Comparison of ENCODE assay signal across 8 cellular contexts in the genomic region with DNA sequence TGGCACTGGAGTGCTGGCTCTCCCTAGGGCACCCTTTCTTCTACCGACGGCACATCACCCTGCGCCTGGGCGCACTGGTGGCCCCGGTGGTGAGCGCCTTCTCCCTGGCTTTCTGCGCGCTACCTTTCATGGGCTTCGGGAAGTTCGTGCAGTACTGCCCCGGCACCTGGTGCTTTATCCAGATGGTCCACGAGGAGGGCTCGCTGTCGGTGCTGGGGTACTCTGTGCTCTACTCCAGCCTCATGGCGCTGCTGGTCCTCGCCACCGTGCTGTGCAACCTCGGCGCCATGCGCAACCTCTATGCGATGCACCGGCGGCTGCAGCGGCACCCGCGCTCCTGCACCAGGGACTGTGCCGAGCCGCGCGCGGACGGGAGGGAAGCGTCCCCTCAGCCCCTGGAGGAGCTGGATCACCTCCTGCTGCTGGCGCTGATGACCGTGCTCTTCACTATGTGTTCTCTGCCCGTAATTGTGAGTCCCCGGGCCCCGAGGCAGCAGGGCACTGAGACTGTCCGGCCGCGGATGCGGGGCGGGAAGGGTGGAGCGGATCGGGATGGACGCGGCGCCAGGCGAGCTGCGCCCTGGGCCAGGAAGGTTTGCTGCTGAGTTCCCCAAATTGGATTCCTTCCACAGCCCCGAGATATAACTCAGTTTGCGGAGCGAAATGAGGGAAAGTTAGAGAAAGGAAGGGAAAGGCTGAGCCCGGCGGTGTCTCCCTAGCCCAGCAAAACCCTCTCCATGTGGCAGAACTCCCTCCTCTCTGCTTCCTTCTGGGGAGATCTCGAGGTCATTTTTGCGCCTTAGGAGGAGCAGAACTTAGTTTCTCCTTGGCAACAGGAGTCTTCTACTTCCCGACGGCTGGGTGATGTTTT. TPM values are rescaled to one million over a fixed set of nuclear protein-coding genes. Genes with fewer than 3 reads are reported as not detected.
DNase-seq lines count a peak whose midpoint lies in the region; ATAC-seq, FAIRE-seq and TF ChIP-seq lines count a peak whose summit lies in the region.

No MANE protein-coding gene starts in this region.

- no peaks in the 10 kb centered on the region for H3K79me2 ChIP-seq in fibroblast of lung (ENCODE audit: control insufficient read depth, insufficient read depth, low read length)

- WGBS in pancreas, 2 donors: 2% methylated on average over 59 of the region's 59 CpGs

- H3K4me1 Mint-ChIP-seq in CD8-positive, alpha-beta memory T cell: peaks cover 74 to 92% (median 89%) of the 10 kb centered on the region in 3 donors
- H3K4me1 Mint-ChIP-seq in WTC11: peaks cover 27% of the 10 kb centered on the region

- ATAC-seq in WTC11: peak; percentile 61
- ATAC-seq in pancreas: peak in 3 of 4 donors; percentile 24 to 28 (median 24)
- no peak for ATAC-seq in HG02571 (IDR thresholded peaks at IDR 0.05; ENCODE audit: unreplicated experiment)
- no peak for ATAC-seq in HG03571 (IDR thresholded peaks at IDR 0.05; ENCODE audit: unreplicated experiment)
- ATAC-seq in HG03039 (IDR thresholded peaks at IDR 0.05; ENCODE audit: unreplicated experiment): no peak
- ATAC-seq in GM18505 (IDR thresholded peaks at IDR 0.05; ENCODE audit: unreplicated experiment): no peak

- TF ChIP-seq POLR2A in GM18505 (IDR thresholded peaks at IDR 0.05; ENCODE audit: borderline replicate concordance, extremely low read depth, insufficient read depth, insufficient read length): no peak

- H3K27ac ChIP-seq in CD8-positive, alpha-beta memory T cell (ENCODE audit: low read depth, low read length): peak overlapping the region; percentile 52
- H3K27ac ChIP-seq in fibroblast of lung (ENCODE audit: insufficient read depth, low read length) (no peak overlapping the region), pancreas (no peak overlapping the region)

- peak overlapping the region; percentile 21 for H3K4me2 ChIP-seq in fibroblast of lung (ENCODE audit: extremely low read depth, insufficient read depth, low read length)

- no peak overlapping the region for H3K9ac ChIP-seq in fibroblast of lung (ENCODE audit: insufficient read depth, low read length)

- peaks cover 2% of the 10 kb centered on the region for H3K27me3 ChIP-seq in CD8-positive, alpha-beta memory T cell (ENCODE audit: insufficient read depth, low read length, poor library complexity, severe bottlenecking)
- H3K27me3 ChIP-seq in fibroblast of lung (ENCODE audit: control insufficient read depth, insufficient read depth, low read length): peaks cover 29% of the 10 kb centered on the region
- peaks cover 0 to 6% (median 0%) of the 10 kb centered on the region in 4 donors for H3K27me3 ChIP-seq in pancreas

- peaks cover 0 to 6% of the 10 kb centered on the region in 2 donors for H3K27me3 Mint-ChIP-seq in CD8-positive, alpha-beta memory T cell
- peaks cover 61% of the 10 kb centered on the region for H3K27me3 Mint-ChIP-seq in WTC11 (ENCODE audit: low read depth)

- no peaks in the 10 kb centered on the region for H3K36me3 ChIP-seq in CD8-positive, alpha-beta memory T cell (ENCODE audit: insufficient read depth, low read length)
- H3K36me3 ChIP-seq in fibroblast of lung (ENCODE audit: control insufficient read depth, insufficient read depth, low read length) (no peaks in the 10 kb centered on the region), pancreas (no peaks in the 10 kb centered on the region)

- H3K9me3 Mint-ChIP-seq in CD8-positive, alpha-beta memory T cell: no peaks in the 10 kb centered on the region
- no peaks in the 10 kb centered on the region for H3K9me3 Mint-ChIP-seq in WTC11

- no peaks in the 10 kb centered on the region for H4K20me1 ChIP-seq in fibroblast of lung (ENCODE audit: control insufficient read depth, extremely low read depth, insufficient read depth, low read length)

- H2AFZ ChIP-seq in fibroblast of lung (ENCODE audit: low read length): peak overlapping the region; percentile 36

- POLR2A ChIA-PET in CD8-positive, alpha-beta memory T cell (lab: Charles Lee): interaction anchor here (1.3 kb wide), 1 partner anchor 92 kb away, joined by 4 read pairs; no protein-coding TSS in a partner anchor
- POLR2A ChIA-PET in WTC11 (lab: Charles Lee): no interaction called here

- intact Hi-C loops in pancreas (cut with DNase I): no loop called here

- no peaks in the 10 kb centered on the region for H3K9me3 ChIP-seq in CD8-positive, alpha-beta memory T cell (ENCODE audit: low read length)
- H3K9me3 ChIP-seq in fibroblast of lung (ENCODE audit: control insufficient read depth, insufficient read depth, low read depth, low read length) (no peaks in the 10 kb centered on the region), pancreas (no peaks in the 10 kb centered on the region)

- H3K27ac Mint-ChIP-seq in CD8-positive, alpha-beta memory T cell: peak overlapping the region in 7 of 8 donors; percentile 59 to 94 (median 87)
- no peak overlapping the region for H3K27ac Mint-ChIP-seq in WTC11

- H3K4me3 Mint-ChIP-seq in CD8-positive, alpha-beta memory T cell: peak overlapping the region; percentile 97 to 100 (median 99)
- peak overlapping the region; percentile 88 for H3K4me3 Mint-ChIP-seq in WTC11

- TF ChIP-seq CTCF in WTC11 (IDR thresholded peaks at IDR 0.05) (no peak), fibroblast of lung (conservative IDR thresholded peaks at IDR 0.05 in 1 of 2, IDR thresholded peaks at IDR 0.05 in 1 of 2; ENCODE audit: low read depth in 1 of 2, low read length in 2 of 2) (no peak), pancreas (IDR thresholded peaks at IDR 0.05) (no peak)

- FAIRE-seq in pancreas (lab: Jason Lieb, UNC): no peak

- H3K4me1 ChIP-seq in CD8-positive, alpha-beta memory T cell (ENCODE audit: insufficient read depth, low read length): peaks cover 25% of the 10 kb centered on the region
- peaks cover 4% of the 10 kb centered on the region for H3K4me1 ChIP-seq in fibroblast of lung (ENCODE audit: control insufficient read depth, extremely low read depth, insufficient read depth, low read length)
- H3K4me1 ChIP-seq in pancreas: no peaks in the 10 kb centered on the region

- H3K36me3 Mint-ChIP-seq in CD8-positive, alpha-beta memory T cell: peaks cover 4 to 17% (median 9%) of the 10 kb centered on the region in 3 donors
- no peaks in the 10 kb centered on the region for H3K36me3 Mint-ChIP-seq in WTC11

- peak in 4 of 5 donors; percentile 6 to 58 (median 25) for DNase-seq in CD8-positive, alpha-beta memory T cell
- peak; percentile 49 for DNase-seq in WTC11 (ENCODE audit: low spot score)
- DNase-seq in fibroblast of lung (ENCODE audit: low read depth in 2 of 2): peak; percentile 35 to 54
- peak in 2 of 6 donors; percentile 50 to 53 for DNase-seq in pancreas

- H3K4me3 ChIP-seq in CD8-positive, alpha-beta memory T cell (ENCODE audit: low read length): peak overlapping the region; percentile 70
- H3K4me3 ChIP-seq in fibroblast of lung (replicated peaks in 1 of 4; ENCODE audit: control extremely low read depth in 1 of 4, insufficient read depth in 1 of 4, low read depth in 3 of 4, low read length in 4 of 4): peak overlapping the region; percentile 10 to 35 (median 17)
- H3K4me3 ChIP-seq in pancreas: peak overlapping the region in 1 of 4 donors; percentile 33

- CTCF ChIA-PET in CD8-positive, alpha-beta memory T cell (lab: Charles Lee): interaction anchor here (1.0 to 1.9 kb wide), 3 partner anchors 92 to 200 kb away, joined by 3 to 5 read pairs (median 3); a partner anchor contains a TSS
- CTCF ChIA-PET in WTC11 (lab: Charles Lee): no interaction called here

TF ChIP-seq in WTC11, 78 proteins besides CTCF, POLR2A, EP300 and RAD21 (continues in another document):
- TF ChIP-seq, protein P1, sequence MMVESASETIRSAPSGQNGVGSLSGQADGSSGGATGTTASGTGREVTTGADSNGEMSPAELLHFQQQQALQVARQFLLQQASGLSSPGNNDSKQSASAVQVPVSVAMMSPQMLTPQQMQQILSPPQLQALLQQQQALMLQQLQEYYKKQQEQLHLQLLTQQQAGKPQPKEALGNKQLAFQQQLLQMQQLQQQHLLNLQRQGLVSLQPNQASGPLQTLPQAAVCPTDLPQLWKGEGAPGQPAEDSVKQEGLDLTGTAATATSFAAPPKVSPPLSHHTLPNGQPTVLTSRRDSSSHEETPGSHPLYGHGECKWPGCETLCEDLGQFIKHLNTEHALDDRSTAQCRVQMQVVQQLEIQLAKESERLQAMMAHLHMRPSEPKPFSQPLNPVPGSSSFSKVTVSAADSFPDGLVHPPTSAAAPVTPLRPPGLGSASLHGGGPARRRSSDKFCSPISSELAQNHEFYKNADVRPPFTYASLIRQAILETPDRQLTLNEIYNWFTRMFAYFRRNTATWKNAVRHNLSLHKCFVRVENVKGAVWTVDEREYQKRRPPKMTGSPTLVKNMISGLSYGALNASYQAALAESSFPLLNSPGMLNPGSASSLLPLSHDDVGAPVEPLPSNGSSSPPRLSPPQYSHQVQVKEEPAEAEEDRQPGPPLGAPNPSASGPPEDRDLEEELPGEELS (CRISPR knock-in tag; IDR thresholded peaks at IDR 0.05): peak; percentile 82
- TF ChIP-seq TEAD4 (CRISPR knock-in tag; IDR thresholded peaks at IDR 0.05): 0 out of 2 replicates have a peak, but pooled peaks have one; percentile 10

RNA-seq across cellular contexts. Expression of a gene that starts 0.9 kb away (rescaled TPM):
- total RNA-seq in CD8-positive, alpha-beta memory T cell: 1 to 10 TPM in 1 of 2 experiments, under 1 TPM in 1; 0.66 to 1.4 TPM
- 50.8 TPM for polyA plus RNA-seq in CD8-positive, alpha-beta memory T cell
- total RNA-seq in WTC11 (2021): 0.09 to 0.24 TPM (median 0.11 TPM) in 3 replicates
- not detected in 2 replicates for total RNA-seq in fibroblast of lung
- polyA plus RNA-seq in fibroblast of lung: 0.08 TPM in 1 of 2 replicates, not detected in the other
- 0.06 and 0.10 TPM in 2 replicates for polyA plus RNA-seq in fibroblast of lung (2012)
- polyA minus RNA-seq in fibroblast of lung (ENCODE audit: low replicate concordance): not detected in 2 replicates
- under 1 TPM in 5 of 6 donors, not detected in 1; 0.04 to 0.29 (median 0.19) TPM for total RNA-seq in pancreas
- polyA plus RNA-seq in pancreas: under 1 TPM; 0.11 to 0.14 TPM

RNA-seq across cellular contexts. Expression of a gene that starts 45.7 kb away (rescaled TPM):
- 10 to 100 TPM; 34.4 to 35.6 TPM for total RNA-seq in CD8-positive, alpha-beta memory T cell
- polyA plus RNA-seq in CD8-positive, alpha-beta memory T cell: 289 TPM
- total RNA-seq in WTC11 (2021) (0.92 to 1.2 TPM (median 0.99 TPM) in 3 replicates), fibroblast of lung (30.0 and 38.8 TPM in 2 replicates), pancreas (1 to 10 TPM in 1 of 6 donors, under 1 TPM in 3, not detected in 2; 0.28 to 2.0 (median 0.54) TPM)
- polyA plus RNA-seq in fibroblast of lung (15.9 and 27.3 TPM in 2 replicates), pancreas (under 1 TPM; 0.23 to 0.49 TPM)
- 17.5 and 32.4 TPM in 2 replicates for polyA plus RNA-seq in fibroblast of lung (2012)
- polyA minus RNA-seq in fibroblast of lung (ENCODE audit: low replicate concordance): 5.1 and 5.7 TPM in 2 replicates

Comparison
In these comparisons a context has a peak if more than half of its experiments do, and no peak if none do; other contexts are left out.
1. ATAC-seq: peak in WTC11 (single experiment) and pancreas (3 of 4); none in HG02571 (single experiment), HG03571 (single experiment), HG03039 (single experiment) and GM18505 (single experiment).
2. RNA of a gene that starts 45.7 kb away (total RNA-seq): 30.0 to 38.8 TPM in fibroblast of lung and 34.4 to 35.6 TPM in CD8-positive, alpha-beta memory T cell; 0.92 to 1.2 TPM in WTC11 and 0.28 to 2.0 TPM in pancreas; every median in the first group is over 10 times any median in the second.